Comparison of ENCODE assay signal across 12 cellular contexts in genomic region chr7:98795741-98796493, GRCh38.
DNase-seq lines count a peak whose midpoint lies in the region; ATAC-seq, FAIRE-seq and TF ChIP-seq lines count a peak whose summit lies in the region.
"Had no signal": no experiment of that assay in that cellular context is flagged by ENCODE, and none has a peak within 500 bp of the region (broad histone marks: within the 10 kb centered on the region; RNA-seq: fewer than 3 reads in every experiment).

No MANE protein-coding gene starts in this region.

- no peak overlapping the region for H3K4me3 Mint-ChIP-seq in mesothelial cell of epicardium
- H3K4me3 Mint-ChIP-seq in T-helper 2 cell treated with Interferon-gamma antibody and Interleukin-4, amounts not matched to agents 5 μg/mL and 100 μg/mL, for 36 hours, result no peak overlapping the region
- H3K4me3 Mint-ChIP-seq: CD8-positive, alpha-beta memory T cell; natural killer cell had no signal

- ATAC-seq in GM19372 (IDR thresholded peaks at IDR 0.05; ENCODE audit: low read depth, unreplicated experiment) (peak; percentile 94), HG02870 (IDR thresholded peaks at IDR 0.05; ENCODE audit: unreplicated experiment) (peak; percentile 92)
- ATAC-seq: natural killer cell had no signal

- FAIRE-seq in frontal cortex (lab: Jason Lieb, UNC), result no peak

- no peak overlapping the region for H3K27ac Mint-ChIP-seq in mesothelial cell of epicardium
- H3K27ac Mint-ChIP-seq in T-helper 2 cell treated with Interferon-gamma antibody and Interleukin-4, amounts not matched to agents 5 μg/mL and 100 μg/mL, for 36 hours, result no peak overlapping the region
- H3K27ac Mint-ChIP-seq: CD8-positive, alpha-beta memory T cell; natural killer cell had no signal

- DNase-seq in GM12865 (ENCODE audit: low read depth) (peak; percentile 83), M059J (ENCODE audit: low read depth) (peak; percentile 34), mesothelial cell of epicardium (ENCODE audit: low spot score in 2 of 2, unreplicated experiment in 2 of 2) (no peak), frontal cortex (ENCODE audit: low spot score in 2 of 2) (no peak), NCI-H1930 (lab: John Stamatoyannopoulos, UW) (no peak)
- no peak for DNase-seq in T-helper 2 cell treated with Interferon-gamma antibody and Interleukin-4, amounts not matched to agents 5 μg/mL and 100 μg/mL, for 36 hours (ENCODE audit: low spot score)
- DNase-seq: CD8-positive, alpha-beta memory T cell; effector CD8-positive, alpha-beta T cell; natural killer cell; testis had no signal

- no peak overlapping the region for H3K4me3 ChIP-seq in GM12865 (ENCODE audit: low read depth, low read length)
- H3K4me3 ChIP-seq: testis had no signal

- peaks cover 3% of the 10 kb centered on the region for H3K4me1 Mint-ChIP-seq in mesothelial cell of epicardium
- peaks cover 1% of the 10 kb centered on the region for H3K4me1 Mint-ChIP-seq in T-helper 2 cell treated with Interferon-gamma antibody and Interleukin-4, amounts not matched to agents 5 μg/mL and 100 μg/mL, for 36 hours (ENCODE audit: low read depth)
- H3K4me1 Mint-ChIP-seq: CD8-positive, alpha-beta memory T cell; natural killer cell had no signal

- H3K36me3 Mint-ChIP-seq in mesothelial cell of epicardium, result no peaks in the 10 kb centered on the region
- no peaks in the 10 kb centered on the region for H3K36me3 Mint-ChIP-seq in T-helper 2 cell treated with Interferon-gamma antibody and Interleukin-4, amounts not matched to agents 5 μg/mL and 100 μg/mL, for 36 hours (ENCODE audit: low read depth)
- H3K36me3 Mint-ChIP-seq: CD8-positive, alpha-beta memory T cell; natural killer cell had no signal

- H3K9me3 Mint-ChIP-seq in mesothelial cell of epicardium, result peaks cover 16% of the 10 kb centered on the region
- H3K9me3 Mint-ChIP-seq in T-helper 2 cell treated with Interferon-gamma antibody and Interleukin-4, amounts not matched to agents 5 μg/mL and 100 μg/mL, for 36 hours, result peaks cover 12% of the 10 kb centered on the region
- H3K9me3 Mint-ChIP-seq: natural killer cell had no signal

- TF ChIP-seq CTCF in GM12865 (IDR thresholded peaks at IDR 0.05; ENCODE audit: insufficient read depth, low read depth, low read length, missing control alignments) (no peak), mesothelial cell of epicardium (IDR thresholded peaks at IDR 0.05; ENCODE audit: unreplicated experiment) (no peak)

- H3K27me3 Mint-ChIP-seq in mesothelial cell of epicardium (ENCODE audit: low read depth), result no peaks in the 10 kb centered on the region
- no peaks in the 10 kb centered on the region for H3K27me3 Mint-ChIP-seq in T-helper 2 cell treated with Interferon-gamma antibody and Interleukin-4, amounts not matched to agents 5 μg/mL and 100 μg/mL, for 36 hours (ENCODE audit: low read depth)

Comparison
In these comparisons a context has a peak if more than half of its experiments do, and no peak if none do; other contexts are left out.
1. DNase-seq: peak in GM12865 (single experiment) and M059J (single experiment); none in mesothelial cell of epicardium (0 of 2), frontal cortex (0 of 2), NCI-H1930 (0 of 2) and T-helper 2 cell treated with Interferon-gamma antibody and Interleukin-4, amounts not matched to agents 5 μg/mL and 100 μg/mL, for 36 hours (single experiment).